20 cellular contexts compared by ENCODE assay signal in the genomic region with DNA sequence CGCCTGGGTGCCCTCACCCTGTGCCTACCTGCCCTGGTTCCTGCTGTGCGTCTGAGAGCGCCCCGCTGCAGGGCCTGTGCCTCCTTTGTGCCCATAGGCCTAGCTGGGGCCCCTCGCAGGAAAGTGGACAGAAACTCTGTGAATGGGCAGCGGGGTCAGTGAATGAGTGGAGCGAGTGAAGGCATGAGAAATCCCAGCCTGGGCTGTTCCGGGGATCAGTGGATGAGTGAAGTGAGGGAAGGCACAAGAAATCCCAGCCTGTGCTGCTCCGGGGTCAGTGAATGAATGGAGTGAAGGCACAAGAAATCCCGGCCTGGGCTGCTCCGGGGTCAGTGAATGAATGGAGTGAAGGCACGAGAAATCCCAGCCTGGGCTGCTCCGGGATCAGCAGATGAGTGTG. TPM values are rescaled to one million over a fixed set of nuclear protein-coding genes. Genes with fewer than 3 reads are reported as not detected.
A peak's percentile ranks its signal among the peaks of the same experiment; 100 is the strongest.
DNase-seq lines count a peak whose midpoint lies in the region; ATAC-seq, FAIRE-seq and TF ChIP-seq lines count a peak whose summit lies in the region.
"Had no signal": no experiment of that assay in that cellular context is flagged by ENCODE, and none has a peak within 500 bp of the region (broad histone marks: within the 10 kb centered on the region; RNA-seq: fewer than 3 reads in every experiment).

No MANE protein-coding gene starts in this region.

- peaks cover 30% of the 10 kb centered on the region for H3K4me1 Mint-ChIP-seq in activated T-helper 1 cell treated with anti-CD3 and anti-CD28 coated beads, Interleukin-12 subunit alpha, Interleukin-12 subunit beta, Interleukin-2, Interleukin-4 antibody, amounts not matched to agents 30 ng/mL and 10 ng/mL and 1 ng/mL, durations not matched to agents 14 hours and 24 hours and 36 hours (ENCODE audit: low read depth)

- H3K4ac ChIP-seq in mesendoderm (ENCODE audit: low read depth, low read length) = peak overlapping the region; percentile 11

- H2AFZ ChIP-seq in K562 (ENCODE audit: low read depth, low read length) = 0 out of 2 replicates have a peak overlapping the region, but pooled peaks have one; percentile 27

- peak overlapping the region in 1 of 2 experiments; percentile 76; a peak in 2 of 4 replicates for H3K9ac ChIP-seq in K562 (ENCODE audit: insufficient read depth in 1 of 2, low read depth in 2 of 2, low read length in 2 of 2)
- no peak overlapping the region for H3K9ac ChIP-seq in mesendoderm (ENCODE audit: low read length)

- no peak overlapping the region for H3K23ac ChIP-seq in mesendoderm (ENCODE audit: low read length)

- TF ChIP-seq POLR2A in K562 (conservative IDR thresholded peaks at IDR 0.05) = no peak

- no peak for TF ChIP-seq EP300 in K562 (IDR thresholded peaks at IDR 0.05; ENCODE audit: low read length)

- no peaks in the 10 kb centered on the region for H3K79me1 ChIP-seq in mesendoderm (ENCODE audit: low read length)

- H3K18ac ChIP-seq in mesendoderm (ENCODE audit: low read length) = no peak overlapping the region

- 72% methylated on average over 12 of the region's 13 CpGs for WGBS in K562 (ENCODE audit: insufficient coverage, low coverage, missing lambda C conversion rate)
- WGBS in mesendoderm (ENCODE audit: extremely low coverage, insufficient coverage, low lambda C conversion rate) = no CpG with 5 or more reads among the region's 13 CpGs

- H3K9me3 Mint-ChIP-seq in activated T-helper 1 cell treated with anti-CD3 and anti-CD28 coated beads, Interleukin-12 subunit alpha, Interleukin-12 subunit beta, Interleukin-2, Interleukin-4 antibody, amounts not matched to agents 30 ng/mL and 10 ng/mL and 1 ng/mL, durations not matched to agents 14 hours and 24 hours and 36 hours = no peaks in the 10 kb centered on the region

- CTCF ChIA-PET in K562 (lab: Yijun Ruan, JAX; ENCODE audit: low intra/inter-chr PET ratio) = no interaction called here

- no peak overlapping the region for H4K8ac ChIP-seq in mesendoderm (ENCODE audit: low read depth, low read length)

- H3K4me2 ChIP-seq in K562 (ENCODE audit: insufficient read depth, low read length) = no peak overlapping the region
- H3K4me2 ChIP-seq in mesendoderm (ENCODE audit: low read length) = no peak overlapping the region

- H3K27ac Mint-ChIP-seq in activated T-helper 1 cell treated with anti-CD3 and anti-CD28 coated beads, Interleukin-12 subunit alpha, Interleukin-12 subunit beta, Interleukin-2, Interleukin-4 antibody, amounts not matched to agents 30 ng/mL and 10 ng/mL and 1 ng/mL, durations not matched to agents 14 hours and 24 hours and 36 hours = no peak overlapping the region

- no peaks in the 10 kb centered on the region for H3K36me3 ChIP-seq in cardiac muscle cell
- no peaks in the 10 kb centered on the region for H3K36me3 ChIP-seq in K562 (ENCODE audit: control insufficient read depth, insufficient read depth, low read length)
- H3K36me3 ChIP-seq in mesendoderm (ENCODE audit: control insufficient read depth, insufficient read depth, low read length) = no peaks in the 10 kb centered on the region

- TF ChIP-seq CTCF in cardiac muscle cell (IDR thresholded peaks at IDR 0.05; ENCODE audit: low read depth, low read length) = no peak
- TF ChIP-seq CTCF in K562 (IDR thresholded peaks at IDR 0.05 in 2 of 3, conservative IDR thresholded peaks at IDR 0.05 in 1 of 3; ENCODE audit: insufficient read depth in 2 of 3, low read depth in 1 of 3, low read length in 3 of 3) = no peak

- in situ Hi-C loops in K562 (cut with MboI) = no loop called here

- H4K20me1 ChIP-seq in K562 (replicated peaks; ENCODE audit: control insufficient read depth, insufficient read depth, low read length) = no peaks in the 10 kb centered on the region

- no peak for FAIRE-seq in K562 (lab: Jason Lieb, UNC)
- FAIRE-seq: GM12892, GM18507, RCC 7860 had no signal

- H3K4me3 Mint-ChIP-seq in activated T-helper 1 cell treated with anti-CD3 and anti-CD28 coated beads, Interleukin-12 subunit alpha, Interleukin-12 subunit beta, Interleukin-2, Interleukin-4 antibody, amounts not matched to agents 30 ng/mL and 10 ng/mL and 1 ng/mL, durations not matched to agents 14 hours and 24 hours and 36 hours = no peak overlapping the region

- no peak overlapping the region for H2BK120ac ChIP-seq in mesendoderm (ENCODE audit: low read depth, low read length)

- no peak overlapping the region for H2BK5ac ChIP-seq in mesendoderm (ENCODE audit: low read length)

- peak overlapping the region; percentile 28 for H3K27ac ChIP-seq in cardiac muscle cell
- H3K27ac ChIP-seq in K562 (ENCODE audit: extremely low read depth, low read depth, low read length) = no peak overlapping the region
- peak overlapping the region; percentile 40 for H3K27ac ChIP-seq in mesendoderm (ENCODE audit: low read depth, low read length)

- no peak overlapping the region for H4K5ac ChIP-seq in mesendoderm (ENCODE audit: low read length)

- ATAC-seq in left cardiac atrium (no peak), K562 (no peak)

- H3K27me3 ChIP-seq in cardiac muscle cell (no peaks in the 10 kb centered on the region), K562 (ENCODE audit: control insufficient read depth in 2 of 2, insufficient read depth in 2 of 2, low read length in 2 of 2) (no peaks in the 10 kb centered on the region), mesendoderm (ENCODE audit: insufficient read depth, low read length, poor library complexity) (no peaks in the 10 kb centered on the region)

- no peak overlapping the region for H2AK5ac ChIP-seq in mesendoderm (ENCODE audit: low read length)

- H3K4me1 ChIP-seq in cardiac muscle cell (ENCODE audit: low read depth) = peaks cover 14% of the 10 kb centered on the region
- H3K4me1 ChIP-seq in K562 (replicated peaks in 1 of 2; ENCODE audit: control insufficient read depth in 2 of 2, insufficient read depth in 2 of 2, low read length in 2 of 2) = peaks cover 23 to 48% of the 10 kb centered on the region in 2 experiments; a peak in 4 of 5 replicates
- no peaks in the 10 kb centered on the region for H3K4me1 ChIP-seq in mesendoderm (ENCODE audit: control insufficient read depth, low read depth, low read length)

- H3K27me3 Mint-ChIP-seq in activated T-helper 1 cell treated with anti-CD3 and anti-CD28 coated beads, Interleukin-12 subunit alpha, Interleukin-12 subunit beta, Interleukin-2, Interleukin-4 antibody, amounts not matched to agents 30 ng/mL and 10 ng/mL and 1 ng/mL, durations not matched to agents 14 hours and 24 hours and 36 hours (ENCODE audit: insufficient read depth) = peaks cover 12% of the 10 kb centered on the region

- BruUV-seq in K562 (replicated peaks; lab: Mats Ljungman, UMichigan) = no TSS peak

- H3K56ac ChIP-seq in mesendoderm (ENCODE audit: low read length) = peak overlapping the region; percentile 25

- no peaks in the 10 kb centered on the region for H3K36me3 Mint-ChIP-seq in activated T-helper 1 cell treated with anti-CD3 and anti-CD28 coated beads, Interleukin-12 subunit alpha, Interleukin-12 subunit beta, Interleukin-2, Interleukin-4 antibody, amounts not matched to agents 30 ng/mL and 10 ng/mL and 1 ng/mL, durations not matched to agents 14 hours and 24 hours and 36 hours (ENCODE audit: low read depth)

- TF ChIP-seq RAD21 in K562 (CRISPR knock-in tag; conservative IDR thresholded peaks at IDR 0.05 in 1 of 2, IDR thresholded peaks at IDR 0.05 in 1 of 2) = no peak

- H3K9me3 ChIP-seq in cardiac muscle cell (ENCODE audit: low read depth) (no peaks in the 10 kb centered on the region), K562 (replicated peaks; ENCODE audit: control insufficient read depth, insufficient read depth, low read depth, low read length) (no peaks in the 10 kb centered on the region)

- H3K4me3 ChIP-seq in cardiac muscle cell = no peak overlapping the region
- H3K4me3 ChIP-seq in K562 = no peak overlapping the region
- no peak overlapping the region for H3K4me3 ChIP-seq in mesendoderm (ENCODE audit: low read length)

- intact Hi-C loops in left cardiac atrium (cut with DNase I) (loop anchor here (5.0 to 10.0 kb wide), 2 partner anchors 48 to 55 kb away; no protein-coding TSS in a partner anchor), K562 (cut with micrococcal nuclease) (no loop called here), posterior vena cava (cut with DNase I) (no loop called here)
- intact Hi-C loops in activated T-helper 1 cell treated with anti-CD3 and anti-CD28 coated beads, Interleukin-12 subunit alpha, Interleukin-12 subunit beta, Interleukin-2, Interleukin-4 antibody, amounts not matched to agents 30 ng/mL and 10 ng/mL and 1 ng/mL, durations not matched to agents 14 hours and 24 hours and 36 hours (cut with micrococcal nuclease) = loop anchor here (1.0 to 2.0 kb wide), 2 partner anchors 18 to 54 kb away; no protein-coding TSS in a partner anchor

- H3K9me1 ChIP-seq in K562 (ENCODE audit: control insufficient read depth, insufficient read depth, low read length) = no peaks in the 10 kb centered on the region

- DNase-seq in cardiac muscle cell (ENCODE audit: low read depth in 1 of 2, low spot score in 1 of 2) (no peak), left cardiac atrium (no peak), K562 (ENCODE audit: extremely low read depth in 1 of 4, low spot score in 3 of 4) (no peak), mesendoderm (no peak), posterior vena cava (ENCODE audit: low spot score) (peak; percentile 48), COR-L47 (lab: John Stamatoyannopoulos, UW) (no peak), activated gamma-delta T cell (lab: John Stamatoyannopoulos, UW) (no peak)
- DNase-seq in activated T-helper 1 cell treated with anti-CD3 and anti-CD28 coated beads, Interleukin-12 subunit alpha, Interleukin-12 subunit beta, Interleukin-2, Interleukin-4 antibody, amounts not matched to agents 30 ng/mL and 10 ng/mL and 1 ng/mL, durations not matched to agents 14 hours and 24 hours and 36 hours (ENCODE audit: low spot score) = no peak
- DNase-seq: C1 segment of cervical spinal cord, DMS79, NCI-H1417, NCI-H187, NCI-H2107, NCI-H510A, NCI-H774, SHP77 had no signal

- H2BK15ac ChIP-seq in mesendoderm (replicated peaks; ENCODE audit: low read depth) = no peak overlapping the region

- H3K79me2 ChIP-seq in K562 (ENCODE audit: control insufficient read depth, insufficient read depth, low read length) = 0 out of 3 replicates have a peak, but pooled peaks cover under 1% of the 10 kb centered on the region
- H3K79me2 ChIP-seq in mesendoderm (ENCODE audit: control insufficient read depth, insufficient read depth, low read length) = no peaks in the 10 kb centered on the region

- POLR2A ChIA-PET in K562 (lab: Yijun Ruan, JAX) = no interaction called here

RNA-seq across cellular contexts. Expression of gene COLEC11, which starts 2.0 kb away (rescaled TPM):
- total RNA-seq in cardiac muscle cell (4.7 and 5.4 TPM in 2 replicates), left cardiac atrium (10 to 100 TPM in 1 of 2 donors, 1 to 10 TPM in 1; 3.3 to 25.0 TPM), K562 (2014; rRNA removed) (2.9 and 5.4 TPM in 2 replicates), K562 (2014; rRNA removed; fragmentation: Illumina TruSeq; extraction: Trizol) (0.67 and 0.98 TPM in 2 replicates), K562 (2015; rRNA removed; fragmentation: Illumina TruSeq; extraction: Trizol) (2.0 and 2.6 TPM in 2 replicates), K562 (2021) (2.9 and 4.3 TPM in 2 replicates), posterior vena cava (1 to 10 TPM in 1 of 2 donors, under 1 TPM in 1; 0.71 to 3.8 TPM)
- polyA plus RNA-seq in cardiac muscle cell (5.1 and 5.8 TPM in 2 replicates), K562 (2011; rRNA removed) (0.93 and 1.6 TPM in 2 replicates), K562 (2014; fragmentation: Illumina TruSeq; extraction: Trizol) (1.8 and 3.2 TPM in 2 replicates), K562 (2014; fragmentation: Nextera tagmentation; extraction: Ambion mirVana) (under 1 TPM; 0.32 to 0.73 TPM), K562 (2014; rRNA removed) (3.3 and 4.3 TPM in 2 replicates)
- total RNA-seq in K562 (2011; cell fraction: chromatin; rRNA removed; ENCODE audit: low replicate concordance) = 2.0 and 3.4 TPM in 2 replicates
- total RNA-seq in K562 (2011; cell fraction: nucleolus; rRNA removed) = 3.3 and 3.7 TPM in 2 replicates
- total RNA-seq in K562 (2011; cell fraction: nucleoplasm; rRNA removed) = 3.4 and 3.7 TPM in 2 replicates
- polyA plus RNA-seq in K562 (2011; cell fraction: cytosol; rRNA removed) = 1.6 and 4.7 TPM in 2 replicates
- 0.69 and 1.5 TPM in 2 replicates for polyA plus RNA-seq in K562 (2011; cell fraction: nucleus; rRNA removed)
- polyA plus RNA-seq in K562 (2012) = 3.8 and 6.7 TPM in 2 replicates
- 0.63 and 1.2 TPM in 2 replicates for polyA minus RNA-seq in K562 (2011; rRNA and poly(A)+ RNA removed)
- polyA minus RNA-seq in K562 (2011; cell fraction: cytosol; rRNA and poly(A)+ RNA removed) = not detected in 2 replicates
- polyA minus RNA-seq in K562 (2011; cell fraction: nucleus; rRNA and poly(A)+ RNA removed) = 0.54 and 0.78 TPM in 2 replicates
- 0.22 TPM for polyA plus RNA-seq in mesendoderm (2013, experiment 1 of 2)
- polyA plus RNA-seq in mesendoderm (2013, experiment 2 of 2) = 0.15 TPM
- total RNA-seq in activated T-helper 1 cell treated with anti-CD3 and anti-CD28 coated beads, Interleukin-12 subunit alpha, Interleukin-12 subunit beta, Interleukin-2, Interleukin-4 antibody, amounts not matched to agents 30 ng/mL and 10 ng/mL and 1 ng/mL, durations not matched to agents 14 hours and 24 hours and 36 hours = not detected in 2 replicates
- total RNA-seq: H4 had no signal

RNA-seq across cellular contexts. Expression of gene RPS7, which starts 21.8 kb away (rescaled TPM):
- total RNA-seq in cardiac muscle cell (2,923 and 3,227 TPM in 2 replicates), left cardiac atrium (100 to 1,000 TPM; 765 to 811 TPM), K562 (2014; rRNA removed) (2,103 and 2,507 TPM in 2 replicates), K562 (2014; rRNA removed; fragmentation: Illumina TruSeq; extraction: Trizol) (3,088 and 3,235 TPM in 2 replicates), K562 (2015; rRNA removed; fragmentation: Illumina TruSeq; extraction: Trizol) (4,033 and 4,169 TPM in 2 replicates), K562 (2021) (2,201 and 2,441 TPM in 2 replicates), posterior vena cava (1,000 to 10,000 TPM; 1,084 to 1,219 TPM)
- polyA plus RNA-seq in cardiac muscle cell (487 and 521 TPM in 2 replicates), K562 (2011; rRNA removed) (2,427 and 2,760 TPM in 2 replicates), K562 (2014; fragmentation: Illumina TruSeq; extraction: Trizol) (2,675 and 2,931 TPM in 2 replicates), K562 (2014; fragmentation: Nextera tagmentation; extraction: Ambion mirVana) (1,000 to 10,000 TPM; 2,718 to 3,051 TPM), K562 (2014; rRNA removed) (2,676 and 2,779 TPM in 2 replicates)
- 147 and 178 TPM in 2 replicates for total RNA-seq in K562 (2011; cell fraction: chromatin; rRNA removed; ENCODE audit: low replicate concordance)
- total RNA-seq in K562 (2011; cell fraction: nucleolus; rRNA removed) = 248 and 275 TPM in 2 replicates
- total RNA-seq in K562 (2011; cell fraction: nucleoplasm; rRNA removed) = 393 and 713 TPM in 2 replicates
- polyA plus RNA-seq in K562 (2011; cell fraction: cytosol; rRNA removed) = 843 and 1,466 TPM in 2 replicates
- polyA plus RNA-seq in K562 (2011; cell fraction: nucleus; rRNA removed) = 522 and 963 TPM in 2 replicates
- 1,908 and 2,807 TPM in 2 replicates for polyA plus RNA-seq in K562 (2012)
- polyA minus RNA-seq in K562 (2011; rRNA and poly(A)+ RNA removed) = 462 and 473 TPM in 2 replicates
- 394 and 466 TPM in 2 replicates for polyA minus RNA-seq in K562 (2011; cell fraction: cytosol; rRNA and poly(A)+ RNA removed)
- 97.9 and 170 TPM in 2 replicates for polyA minus RNA-seq in K562 (2011; cell fraction: nucleus; rRNA and poly(A)+ RNA removed)
- polyA plus RNA-seq in mesendoderm (2013, experiment 1 of 2) = 4,409 TPM
- 4,413 TPM for polyA plus RNA-seq in mesendoderm (2013, experiment 2 of 2)
- total RNA-seq in activated T-helper 1 cell treated with anti-CD3 and anti-CD28 coated beads, Interleukin-12 subunit alpha, Interleukin-12 subunit beta, Interleukin-2, Interleukin-4 antibody, amounts not matched to agents 30 ng/mL and 10 ng/mL and 1 ng/mL, durations not matched to agents 14 hours and 24 hours and 36 hours = 1,614 and 1,649 TPM in 2 replicates

RNA-seq across cellular contexts. Expression of gene RNASEH1, which starts 38.8 kb away (rescaled TPM):
- 24.3 and 24.5 TPM in 2 replicates for total RNA-seq in cardiac muscle cell
- 34.9 and 41.5 TPM in 2 replicates for polyA plus RNA-seq in cardiac muscle cell
- total RNA-seq in left cardiac atrium = 10 to 100 TPM; 17.3 to 22.2 TPM
- total RNA-seq in K562 (2011; cell fraction: chromatin; rRNA removed; ENCODE audit: low replicate concordance) = 18.2 and 25.1 TPM in 2 replicates
- total RNA-seq in K562 (2011; cell fraction: nucleolus; rRNA removed) = 21.2 and 21.8 TPM in 2 replicates
- total RNA-seq in K562 (2011; cell fraction: nucleoplasm; rRNA removed) = 16.9 and 21.5 TPM in 2 replicates
- 46.5 and 46.8 TPM in 2 replicates for total RNA-seq in K562 (2014; rRNA removed)
- 40.8 and 42.8 TPM in 2 replicates for total RNA-seq in K562 (2014; rRNA removed; fragmentation: Illumina TruSeq; extraction: Trizol)
- 47.1 and 47.5 TPM in 2 replicates for total RNA-seq in K562 (2015; rRNA removed; fragmentation: Illumina TruSeq; extraction: Trizol)
- total RNA-seq in K562 (2021) = 44.1 and 45.6 TPM in 2 replicates
- 21.7 and 25.7 TPM in 2 replicates for polyA plus RNA-seq in K562 (2011; rRNA removed)
- 13.4 and 16.5 TPM in 2 replicates for polyA plus RNA-seq in K562 (2011; cell fraction: cytosol; rRNA removed)
- 19.4 and 20.6 TPM in 2 replicates for polyA plus RNA-seq in K562 (2011; cell fraction: nucleus; rRNA removed)
- 19.1 and 35.8 TPM in 2 replicates for polyA plus RNA-seq in K562 (2012)
- 34.7 and 35.3 TPM in 2 replicates for polyA plus RNA-seq in K562 (2014; fragmentation: Illumina TruSeq; extraction: Trizol)
- 10 to 100 TPM; 27.5 to 32.7 TPM for polyA plus RNA-seq in K562 (2014; fragmentation: Nextera tagmentation; extraction: Ambion mirVana)
- 46.8 and 47.9 TPM in 2 replicates for polyA plus RNA-seq in K562 (2014; rRNA removed)
- polyA minus RNA-seq in K562 (2011; rRNA and poly(A)+ RNA removed) = 20.3 and 20.5 TPM in 2 replicates
- 14.8 and 18.3 TPM in 2 replicates for polyA minus RNA-seq in K562 (2011; cell fraction: cytosol; rRNA and poly(A)+ RNA removed)
- polyA minus RNA-seq in K562 (2011; cell fraction: nucleus; rRNA and poly(A)+ RNA removed) = 14.9 and 20.8 TPM in 2 replicates
- polyA plus RNA-seq in mesendoderm (2013, experiment 1 of 2) = 35.8 TPM
- polyA plus RNA-seq in mesendoderm (2013, experiment 2 of 2) = 37.3 TPM
- total RNA-seq in posterior vena cava = 10 to 100 TPM; 20.7 to 23.9 TPM
- 30.5 and 31.6 TPM in 2 replicates for total RNA-seq in activated T-helper 1 cell treated with anti-CD3 and anti-CD28 coated beads, Interleukin-12 subunit alpha, Interleukin-12 subunit beta, Interleukin-2, Interleukin-4 antibody, amounts not matched to agents 30 ng/mL and 10 ng/mL and 1 ng/mL, durations not matched to agents 14 hours and 24 hours and 36 hours

Comparison
In these comparisons a context has a peak if more than half of its experiments do, and no peak if none do; other contexts are left out.
1. intact Hi-C loops: an anchor here in left cardiac atrium (5.0 to 10.0 kb wide) and activated T-helper 1 cell treated with anti-CD3 and anti-CD28 coated beads, Interleukin-12 subunit alpha, Interleukin-12 subunit beta, Interleukin-2, Interleukin-4 antibody, amounts not matched to agents 30 ng/mL and 10 ng/mL and 1 ng/mL, durations not matched to agents 14 hours and 24 hours and 36 hours (1.0 to 2.0 kb wide); none called in K562 and posterior vena cava.